ENCODE assay signal across 2 cellular contexts in genomic region chr16:2986623-2987188, GRCh38.
TF ChIP-seq lines count a peak whose summit lies in the region.

No MANE protein-coding gene starts in this region.

TF ChIP-seq in HEK293, 187 proteins besides CTCF, POLR2A, EP300 and RAD21:
- TF ChIP-seq EGR2 (tag by site-specific recombination; IDR thresholded peaks at IDR 0.05; ENCODE audit: low read depth), result peak; percentile 87
- TF ChIP-seq ZIC2 (tag by site-specific recombination; IDR thresholded peaks at IDR 0.05), result peak; percentile 83
- TF ChIP-seq ZFHX2 (tag by site-specific recombination; conservative IDR thresholded peaks at IDR 0.05), result peak; percentile 90
- TF ChIP-seq ZNF341 (tag by site-specific recombination; IDR thresholded peaks at IDR 0.05; ENCODE audit: low read depth), result no peak
- TF ChIP-seq ZNF26 (tag by site-specific recombination; IDR thresholded peaks at IDR 0.05), result no peak
- TF ChIP-seq PRDM10 (tag by site-specific recombination; IDR thresholded peaks at IDR 0.05), result peak; percentile 39; the same call in 1 of the 2 replicates
- peak; percentile 53; the same call in 1 of the 2 replicates for TF ChIP-seq HIC1 (tag by site-specific recombination; IDR thresholded peaks at IDR 0.05)
TF ChIP-seq in HEK293: peak in this region for 5.

TF ChIP-seq in H1, 55 proteins besides CTCF, POLR2A, EP300 and RAD21:
- TF ChIP-seq SRF (IDR thresholded peaks at IDR 0.05; ENCODE audit: low read depth, low read length) (no peak), SUZ12 (IDR thresholded peaks at IDR 0.05; ENCODE audit: low read length) (no peak), CREB1 (IDR thresholded peaks at IDR 0.05) (no peak), CHD7 (IDR thresholded peaks at IDR 0.05; ENCODE audit: insufficient replicate concordance, low read length) (no peak), NANOG (IDR thresholded peaks at IDR 0.05; ENCODE audit: insufficient read depth, low read depth, low read length, poor library complexity, severe bottlenecking) (no peak), E2F6 (IDR thresholded peaks at IDR 0.05) (no peak), KDM4A (IDR thresholded peaks at IDR 0.05; ENCODE audit: low read depth, low read length, severe bottlenecking) (no peak), ASH2L (IDR thresholded peaks at IDR 0.05; ENCODE audit: low read length) (no peak), EGR1 (IDR thresholded peaks at IDR 0.05; ENCODE audit: borderline replicate concordance, low read depth, low read length) (no peak), PHF8 (conservative IDR thresholded peaks at IDR 0.05; ENCODE audit: low read depth, low read length) (no peak), BACH1 (IDR thresholded peaks at IDR 0.05; ENCODE audit: low read length) (no peak), CBX8 (IDR thresholded peaks at IDR 0.05; ENCODE audit: borderline replicate concordance, low read depth, low read length) (no peak), ZNF274 (IDR thresholded peaks at IDR 0.05; ENCODE audit: borderline replicate concordance, extremely low read depth, low read length) (no peak), SP4 (IDR thresholded peaks at IDR 0.05; ENCODE audit: low read length) (no peak), EZH2 (IDR thresholded peaks at IDR 0.05; ENCODE audit: low read depth, low read length, severe bottlenecking) (no peak), GABPA (IDR thresholded peaks at IDR 0.05; ENCODE audit: borderline replicate concordance, insufficient read depth, low read length) (no peak), HDAC6 (IDR thresholded peaks at IDR 0.05; ENCODE audit: low read depth, low read length) (no peak)
